Comparison of ENCODE assay signal across 20 cellular contexts in genomic region chr6:70164556-70164955, GRCh38.
A peak's percentile ranks its signal among the peaks of the same experiment; 100 is the strongest.
DNase-seq lines count a peak whose midpoint lies in the region; ATAC-seq, FAIRE-seq and TF ChIP-seq lines count a peak whose summit lies in the region.
"Had no signal": no experiment of that assay in that cellular context is flagged by ENCODE, and none has a peak within 500 bp of the region (broad histone marks: within the 10 kb centered on the region; RNA-seq: fewer than 3 reads in every experiment).

No MANE protein-coding gene starts in this region.

- H3K79me2 ChIP-seq in K562 (ENCODE audit: control insufficient read depth, insufficient read depth, low read length): no peaks in the 10 kb centered on the region

- intact Hi-C loops in K562 (cut with micrococcal nuclease): no loop called here
- intact Hi-C loops in pancreas (cut with DNase I): no loop called here

- TF ChIP-seq CTCF in K562 (IDR thresholded peaks at IDR 0.05 in 2 of 3, conservative IDR thresholded peaks at IDR 0.05 in 1 of 3; ENCODE audit: insufficient read depth in 2 of 3, low read depth in 1 of 3, low read length in 3 of 3): no peak
- no peak for TF ChIP-seq CTCF in pancreas (IDR thresholded peaks at IDR 0.05)

- POLR2A ChIA-PET in K562 (lab: Yijun Ruan, JAX): interaction anchor here (1.3 kb wide), 1 partner anchor 14 kb away, joined by 3 read pairs; no protein-coding TSS in a partner anchor

- H3K27ac ChIP-seq in K562 (ENCODE audit: extremely low read depth, low read depth, low read length): peak overlapping the region; percentile 49
- peak overlapping the region in 2 of 4 donors; percentile 37 to 61 for H3K27ac ChIP-seq in pancreas
- H3K27ac ChIP-seq: KMS-11, PC-9 had no signal

- BruUV-seq in K562 (replicated peaks; lab: Mats Ljungman, UMichigan): no TSS peak

- CTCF ChIA-PET in K562 (lab: Yijun Ruan, JAX; ENCODE audit: low intra/inter-chr PET ratio): interaction anchor here (1.6 kb wide), 1 partner anchor 433 kb away, joined by 3 read pairs; no protein-coding TSS in a partner anchor

- H3K9me3 ChIP-seq in K562 (replicated peaks; ENCODE audit: control insufficient read depth, insufficient read depth, low read depth, low read length) (no peaks in the 10 kb centered on the region), pancreas (no peaks in the 10 kb centered on the region)
- H3K9me3 ChIP-seq: HAP-1 had no signal

- DNase-seq in COLO829 (ENCODE audit: low spot score) (peak; percentile 46), OCI-M1 (lab: John Stamatoyannopoulos, UW) (peak; percentile 67), K562 (ENCODE audit: extremely low read depth in 1 of 4, low spot score in 3 of 4) (peak; percentile 40 to 57 (median 49)), pancreas (no peak), RPMI8226 (no peak), left lobe of liver (ENCODE audit: low spot score) (no peak)
- DNase-seq in activated T-cell treated with anti-CD3 and anti-CD28 coated beads, Interleukin-2, amount 50 U/mL, for 72 hours: no peak
- DNase-seq: NCI-H1105 treated with DMSO at 0.1 percent for 48 hours, NCI-H2081 treated with DMSO at 0.1 percent for 48 hours, NCI-H2171 treated with DMSO at 0.1 percent for 48 hours, NCI-H526, PC-9, T-helper 17 cell had no signal

- no peak for TF ChIP-seq RAD21 in K562 (CRISPR knock-in tag; conservative IDR thresholded peaks at IDR 0.05 in 1 of 2, IDR thresholded peaks at IDR 0.05 in 1 of 2)

- H2AFZ ChIP-seq in K562 (ENCODE audit: low read depth, low read length): peak overlapping the region; percentile 69
- H2AFZ ChIP-seq: PC-9 had no signal

- no peak for TF ChIP-seq POLR2A in K562 (conservative IDR thresholded peaks at IDR 0.05)

- peaks cover 40% of the 10 kb centered on the region for H3K27me3 Mint-ChIP-seq in activated T-cell treated with anti-CD3 and anti-CD28 coated beads, Interleukin-2, amount 50 U/mL, for 72 hours (ENCODE audit: low read depth)
- H3K27me3 Mint-ChIP-seq: B cell had no signal

- no peaks in the 10 kb centered on the region for H3K9me1 ChIP-seq in K562 (ENCODE audit: control insufficient read depth, insufficient read depth, low read length)

- H3K36me3 Mint-ChIP-seq in activated T-cell treated with anti-CD3 and anti-CD28 coated beads, Interleukin-2, amount 50 U/mL, for 72 hours (ENCODE audit: insufficient read depth in 2 of 2): no peaks in the 10 kb centered on the region

- peaks cover 5 to 27% of the 10 kb centered on the region in 2 experiments for H3K4me1 ChIP-seq in K562 (replicated peaks in 1 of 2; ENCODE audit: control insufficient read depth in 2 of 2, insufficient read depth in 2 of 2, low read length in 2 of 2)
- peaks cover 0 to 33% (median 29%) of the 10 kb centered on the region in 3 donors for H3K4me1 ChIP-seq in pancreas

- peak overlapping the region; percentile 27 for H3K4me2 ChIP-seq in K562 (ENCODE audit: insufficient read depth, low read length)
- H3K4me2 ChIP-seq: GM23338, KMS-11, PC-9 had no signal

- H3K36me3 ChIP-seq in K562 (ENCODE audit: control insufficient read depth, insufficient read depth, low read length) (no peaks in the 10 kb centered on the region), pancreas (no peaks in the 10 kb centered on the region)
- H3K36me3 ChIP-seq: HAP-1 had no signal

- peak; percentile 55 for TF ChIP-seq EP300 in K562 (IDR thresholded peaks at IDR 0.05; ENCODE audit: low read length)

- no peaks in the 10 kb centered on the region for H3K9me3 Mint-ChIP-seq in activated T-cell treated with anti-CD3 and anti-CD28 coated beads, Interleukin-2, amount 50 U/mL, for 72 hours
- H3K9me3 Mint-ChIP-seq: GM23338 had no signal

- 6% methylated on average over 2 of the region's 2 CpGs for WGBS in K562 (ENCODE audit: insufficient coverage, low coverage, missing lambda C conversion rate)
- 31 to 33% methylated on average over 2 of the region's 2 CpGs for WGBS in pancreas, 2 donors

- FAIRE-seq in K562 (lab: Jason Lieb, UNC) (no peak), pancreas (lab: Jason Lieb, UNC) (no peak)
- FAIRE-seq: A204.1, G401.6, GM12892 had no signal

- no peak overlapping the region for H3K4me3 Mint-ChIP-seq in activated T-cell treated with anti-CD3 and anti-CD28 coated beads, Interleukin-2, amount 50 U/mL, for 72 hours
- H3K4me3 Mint-ChIP-seq: B cell, GM23338, T-helper 17 cell had no signal

- H4K20me1 ChIP-seq in K562 (replicated peaks; ENCODE audit: control insufficient read depth, insufficient read depth, low read length): no peaks in the 10 kb centered on the region

- H3K4me1 Mint-ChIP-seq in activated T-cell treated with anti-CD3 and anti-CD28 coated beads, Interleukin-2, amount 50 U/mL, for 72 hours (ENCODE audit: low read depth): peaks cover 5% of the 10 kb centered on the region
- H3K4me1 Mint-ChIP-seq: B cell had no signal

- H3K27me3 ChIP-seq in K562 (ENCODE audit: control insufficient read depth in 2 of 2, insufficient read depth in 2 of 2, low read length in 2 of 2): no peaks in the 10 kb centered on the region; a peak in 2 of 5 replicates
- no peaks in the 10 kb centered on the region for H3K27me3 ChIP-seq in pancreas

- ATAC-seq in K562 (peak; percentile 63), pancreas (peak in 3 of 4 donors; percentile 72 to 78 (median 76)), left lobe of liver (no peak)
- no peak for ATAC-seq in activated T-cell treated with anti-CD3 and anti-CD28 coated beads, Interleukin-2, amount 50 U/mL, for 72 hours (replicated peaks in 1 of 2)
- ATAC-seq: GM23338, T-helper 17 cell had no signal

- H3K9ac ChIP-seq in K562 (ENCODE audit: insufficient read depth in 1 of 2, low read depth in 2 of 2, low read length in 2 of 2): peak overlapping the region in 1 of 2 experiments; percentile 15; a peak in 1 of 4 replicates
- H3K9ac ChIP-seq: KMS-11 had no signal

- H3K4me3 ChIP-seq in K562 (no peak overlapping the region), pancreas (no peak overlapping the region)
- H3K4me3 ChIP-seq: GM23338, HAP-1, PC-9 had no signal

- in situ Hi-C loops in K562 (cut with MboI): no loop called here

- H3K27ac Mint-ChIP-seq in activated T-cell treated with anti-CD3 and anti-CD28 coated beads, Interleukin-2, amount 50 U/mL, for 72 hours: no peak overlapping the region
- H3K27ac Mint-ChIP-seq: B cell, GM23338, T-helper 17 cell had no signal

TF ChIP-seq in K562, 482 proteins besides CTCF, POLR2A, EP300 and RAD21 (continues in another document):
- TF ChIP-seq, protein P1, sequence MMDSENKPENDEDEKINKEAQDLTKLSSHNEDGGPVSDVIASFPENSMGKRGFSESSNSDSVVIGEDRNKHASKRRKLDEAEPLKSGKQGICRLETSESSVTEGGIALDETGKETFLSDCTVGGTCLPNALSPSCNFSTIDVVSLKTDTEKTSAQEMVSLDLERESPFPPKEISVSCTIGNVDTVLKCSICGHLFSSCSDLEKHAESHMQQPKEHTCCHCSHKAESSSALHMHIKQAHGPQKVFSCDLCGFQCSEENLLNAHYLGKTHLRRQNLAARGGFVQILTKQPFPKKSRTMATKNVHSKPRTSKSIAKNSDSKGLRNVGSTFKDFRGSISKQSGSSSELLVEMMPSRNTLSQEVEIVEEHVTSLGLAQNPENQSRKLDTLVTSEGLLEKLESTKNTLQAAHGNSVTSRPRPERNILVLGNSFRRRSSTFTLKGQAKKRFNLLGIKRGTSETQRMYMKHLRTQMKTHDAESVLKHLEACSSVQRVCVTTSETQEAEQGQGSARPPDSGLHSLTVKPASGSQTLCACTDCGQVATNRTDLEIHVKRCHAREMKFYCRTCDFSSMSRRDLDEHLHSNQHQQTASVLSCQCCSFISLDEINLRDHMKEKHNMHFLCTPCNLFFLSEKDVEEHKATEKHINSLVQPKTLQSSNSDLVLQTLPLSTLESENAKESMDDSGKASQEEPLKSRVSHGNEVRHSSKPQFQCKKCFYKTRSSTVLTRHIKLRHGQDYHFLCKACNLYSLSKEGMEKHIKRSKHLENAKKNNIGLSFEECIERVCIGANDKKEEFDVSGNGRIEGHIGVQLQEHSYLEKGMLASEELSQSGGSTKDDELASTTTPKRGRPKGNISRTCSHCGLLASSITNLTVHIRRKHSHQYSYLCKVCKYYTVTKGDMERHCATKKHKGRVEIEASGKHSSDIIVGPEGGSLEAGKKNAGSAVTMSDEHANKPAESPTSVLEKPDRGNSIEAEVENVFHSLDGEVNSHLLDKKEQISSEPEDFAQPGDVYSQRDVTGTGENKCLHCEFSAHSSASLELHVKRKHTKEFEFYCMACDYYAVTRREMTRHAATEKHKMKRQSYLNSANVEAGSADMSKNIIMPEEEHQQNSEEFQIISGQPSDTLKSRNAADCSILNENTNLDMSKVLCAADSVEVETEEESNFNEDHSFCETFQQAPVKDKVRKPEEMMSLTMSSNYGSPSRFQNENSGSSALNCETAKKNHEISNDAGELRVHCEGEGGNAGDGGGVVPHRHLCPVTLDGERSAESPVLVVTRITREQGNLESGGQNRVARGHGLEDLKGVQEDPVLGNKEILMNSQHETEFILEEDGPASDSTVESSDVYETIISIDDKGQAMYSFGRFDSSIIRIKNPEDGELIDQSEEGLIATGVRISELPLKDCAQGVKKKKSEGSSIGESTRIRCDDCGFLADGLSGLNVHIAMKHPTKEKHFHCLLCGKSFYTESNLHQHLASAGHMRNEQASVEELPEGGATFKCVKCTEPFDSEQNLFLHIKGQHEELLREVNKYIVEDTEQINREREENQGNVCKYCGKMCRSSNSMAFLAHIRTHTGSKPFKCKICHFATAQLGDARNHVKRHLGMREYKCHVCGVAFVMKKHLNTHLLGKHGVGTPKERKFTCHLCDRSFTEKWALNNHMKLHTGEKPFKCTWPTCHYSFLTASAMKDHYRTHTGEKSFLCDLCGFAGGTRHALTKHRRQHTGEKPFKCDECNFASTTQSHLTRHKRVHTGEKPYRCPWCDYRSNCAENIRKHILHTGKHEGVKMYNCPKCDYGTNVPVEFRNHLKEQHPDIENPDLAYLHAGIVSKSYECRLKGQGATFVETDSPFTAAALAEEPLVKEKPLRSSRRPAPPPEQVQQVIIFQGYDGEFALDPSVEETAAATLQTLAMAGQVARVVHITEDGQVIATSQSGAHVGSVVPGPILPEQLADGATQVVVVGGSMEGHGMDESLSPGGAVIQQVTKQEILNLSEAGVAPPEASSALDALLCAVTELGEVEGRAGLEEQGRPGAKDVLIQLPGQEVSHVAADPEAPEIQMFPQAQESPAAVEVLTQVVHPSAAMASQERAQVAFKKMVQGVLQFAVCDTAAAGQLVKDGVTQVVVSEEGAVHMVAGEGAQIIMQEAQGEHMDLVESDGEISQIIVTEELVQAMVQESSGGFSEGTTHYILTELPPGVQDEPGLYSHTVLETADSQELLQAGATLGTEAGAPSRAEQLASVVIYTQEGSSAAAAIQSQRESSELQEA (IDR thresholded peaks at IDR 0.05; ENCODE audit: low read depth): no peak
- TF ChIP-seq FOXP1 (CRISPR knock-in tag; IDR thresholded peaks at IDR 0.05) (no peak), TCF3 (CRISPR knock-in tag; IDR thresholded peaks at IDR 0.05) (peak; percentile 35), HDAC2 (IDR thresholded peaks at IDR 0.05) (no peak)

Comparison
In these comparisons a context has a peak if more than half of its experiments do, and no peak if none do; other contexts are left out.
1. DNase-seq: peak in COLO829 (single experiment), OCI-M1 (single experiment) and K562 (4 of 4); none in pancreas (0 of 6), activated T-cell treated with anti-CD3 and anti-CD28 coated beads, Interleukin-2, amount 50 U/mL, for 72 hours (0 of 2), RPMI8226 (single experiment) and left lobe of liver (single experiment).
2. ATAC-seq: peak in K562 (single experiment) and pancreas (3 of 4); none in activated T-cell treated with anti-CD3 and anti-CD28 coated beads, Interleukin-2, amount 50 U/mL, for 72 hours (0 of 2) and left lobe of liver (single experiment).